8 cellular contexts compared by ENCODE assay signal in genomic region chr19:53927745-53928144, GRCh38. TPM values are rescaled to one million over a fixed set of nuclear protein-coding genes. Genes with fewer than 3 reads are reported as not detected.
DNase-seq lines count a peak whose midpoint lies in the region; ATAC-seq and TF ChIP-seq lines count a peak whose summit lies in the region.

No MANE protein-coding gene starts in this region.

- H3K27ac Mint-ChIP-seq in activated naive CD4-positive, alpha-beta T cell treated with anti-CD3 and anti-CD28 coated beads, Interleukin-2, amount 50 U/mL, for 72 hours, result no peak overlapping the region

- no peaks in the 10 kb centered on the region for H3K36me3 Mint-ChIP-seq in activated naive CD4-positive, alpha-beta T cell treated with anti-CD3 and anti-CD28 coated beads, Interleukin-2, amount 50 U/mL, for 72 hours

- POLR2A ChIA-PET in PC-9 (lab: Charles Lee; ENCODE audit: unreplicated experiment), result no interaction called here

- peaks cover 0 to 12% of the 10 kb centered on the region in 2 donors for H3K9me3 Mint-ChIP-seq in activated naive CD4-positive, alpha-beta T cell treated with anti-CD3 and anti-CD28 coated beads, Interleukin-2, amount 50 U/mL, for 72 hours

- no peak overlapping the region for H3K4me2 ChIP-seq in PC-9

- no peak overlapping the region for H3K4me3 ChIP-seq in PC-9

- no peaks in the 10 kb centered on the region for H3K36me3 ChIP-seq in PC-9 (ENCODE audit: low read depth)

- intact Hi-C loops in PC-9 (cut with micrococcal nuclease; ENCODE audit: unreplicated experiment), result no loop called here
- intact Hi-C loops in Right ventricle myocardium superior (cut with DNase I), result no loop called here

- no peak overlapping the region for H3K27ac ChIP-seq in PC-9

- no peaks in the 10 kb centered on the region for H3K79me2 ChIP-seq in PC-9 (ENCODE audit: low read depth)

- H3K9me2 ChIP-seq in PC-9 (ENCODE audit: insufficient read depth), result no peaks in the 10 kb centered on the region

- H3K9me3 ChIP-seq in PC-9 (ENCODE audit: insufficient read depth, low read depth), result no peaks in the 10 kb centered on the region

- H3F3A ChIP-seq in PC-9 (ENCODE audit: insufficient read depth, low read depth), result no peaks in the 10 kb centered on the region

- no peaks in the 10 kb centered on the region for H3K4me1 ChIP-seq in PC-9 (replicated peaks; ENCODE audit: insufficient read depth)

- 0 out of 2 replicates have a peak, but pooled peaks cover 3% of the 10 kb centered on the region for H4K20me1 ChIP-seq in PC-9 (ENCODE audit: insufficient read depth)

- no peak for ATAC-seq in activated naive CD4-positive, alpha-beta T cell treated with anti-CD3 and anti-CD28 coated beads, Interleukin-2, amount 50 U/mL, for 72 hours
- ATAC-seq in GM19035 (IDR thresholded peaks at IDR 0.05; ENCODE audit: unreplicated experiment), result no peak
- no peak for ATAC-seq in Right ventricle myocardium superior (ENCODE audit: poor library complexity)

- TF ChIP-seq CTCF in PC-9 (conservative IDR thresholded peaks at IDR 0.05), result no peak

- DNase-seq in activated naive CD4-positive, alpha-beta T cell treated with Interleukin-2 at 50 U/mL for 16 hours, result peak; percentile 23
- no peak for DNase-seq in activated naive CD4-positive, alpha-beta T cell treated with anti-CD3 and anti-CD28 coated beads, Interleukin-2, amount 50 U/mL, for 72 hours (ENCODE audit: low spot score in 2 of 2)
- peak; percentile 64 to 69 for DNase-seq in PC-9
- peak; percentile 84 for DNase-seq in dermis blood vessel endothelial cell
- peak; percentile 26 for DNase-seq in smooth muscle cell of the brain vasculature (ENCODE audit: low read depth, low spot score)
- DNase-seq in NCI-H345 (lab: John Stamatoyannopoulos, UW), result no peak
- no peak for DNase-seq in Right ventricle myocardium superior

- BruUV-seq in PC-9 (replicated peaks; lab: Mats Ljungman, UMichigan), result no TSS peak

- CTCF ChIA-PET in PC-9 (lab: Charles Lee), result interaction anchor here (0.6 kb wide), 2 partner anchors 14 to 96 kb away, joined by 3 to 4 read pairs; no protein-coding TSS in a partner anchor

- peaks cover 20% of the 10 kb centered on the region; the same call in 1 of the 2 replicates for H3K27me3 ChIP-seq in PC-9 (ENCODE audit: insufficient read depth, low read depth)

- no peak overlapping the region for H2AFZ ChIP-seq in PC-9

RNA-seq across cellular contexts. Expression of gene CACNG7, which starts 18.7 kb away (rescaled TPM):
- total RNA-seq in activated naive CD4-positive, alpha-beta T cell treated with anti-CD3 and anti-CD28 coated beads, Interleukin-2, amount 50 U/mL, for 72 hours, result not detected
- total RNA-seq in PC-9 (2021), result not detected in 2 replicates
- total RNA-seq in dermis blood vessel endothelial cell, result not detected in 2 replicates
- total RNA-seq in Right ventricle myocardium superior, result not detected

RNA-seq across cellular contexts. Expression of gene CACNG8, which starts 35.0 kb away (rescaled TPM):
- not detected for total RNA-seq in activated naive CD4-positive, alpha-beta T cell treated with anti-CD3 and anti-CD28 coated beads, Interleukin-2, amount 50 U/mL, for 72 hours
- total RNA-seq in PC-9 (2021) (2.9 and 3.8 TPM in 2 replicates), dermis blood vessel endothelial cell (0.14 and 0.17 TPM in 2 replicates), Right ventricle myocardium superior (0.03 TPM)

RNA-seq across cellular contexts. Expression of gene PRKCG, which starts 45.7 kb away (rescaled TPM):
- total RNA-seq in activated naive CD4-positive, alpha-beta T cell treated with anti-CD3 and anti-CD28 coated beads, Interleukin-2, amount 50 U/mL, for 72 hours, result under 1 TPM in 1 of 2 donors, not detected in 1; 0.10 TPM
- total RNA-seq in PC-9 (2021) (5.9 TPM in 2 replicates), dermis blood vessel endothelial cell (0.17 TPM in 1 of 2 replicates, not detected in the other), Right ventricle myocardium superior (not detected)

Comparison
In these comparisons a context has a peak if more than half of its experiments do, and no peak if none do; other contexts are left out.
1. DNase-seq: peak in activated naive CD4-positive, alpha-beta T cell treated with Interleukin-2 at 50 U/mL for 16 hours (single experiment), PC-9 (2 of 2), dermis blood vessel endothelial cell (single experiment) and smooth muscle cell of the brain vasculature (single experiment); none in activated naive CD4-positive, alpha-beta T cell treated with anti-CD3 and anti-CD28 coated beads, Interleukin-2, amount 50 U/mL, for 72 hours (0 of 2), NCI-H345 (single experiment) and Right ventricle myocardium superior (single experiment).